9 cellular contexts compared by ENCODE assay signal in the genomic region with DNA sequence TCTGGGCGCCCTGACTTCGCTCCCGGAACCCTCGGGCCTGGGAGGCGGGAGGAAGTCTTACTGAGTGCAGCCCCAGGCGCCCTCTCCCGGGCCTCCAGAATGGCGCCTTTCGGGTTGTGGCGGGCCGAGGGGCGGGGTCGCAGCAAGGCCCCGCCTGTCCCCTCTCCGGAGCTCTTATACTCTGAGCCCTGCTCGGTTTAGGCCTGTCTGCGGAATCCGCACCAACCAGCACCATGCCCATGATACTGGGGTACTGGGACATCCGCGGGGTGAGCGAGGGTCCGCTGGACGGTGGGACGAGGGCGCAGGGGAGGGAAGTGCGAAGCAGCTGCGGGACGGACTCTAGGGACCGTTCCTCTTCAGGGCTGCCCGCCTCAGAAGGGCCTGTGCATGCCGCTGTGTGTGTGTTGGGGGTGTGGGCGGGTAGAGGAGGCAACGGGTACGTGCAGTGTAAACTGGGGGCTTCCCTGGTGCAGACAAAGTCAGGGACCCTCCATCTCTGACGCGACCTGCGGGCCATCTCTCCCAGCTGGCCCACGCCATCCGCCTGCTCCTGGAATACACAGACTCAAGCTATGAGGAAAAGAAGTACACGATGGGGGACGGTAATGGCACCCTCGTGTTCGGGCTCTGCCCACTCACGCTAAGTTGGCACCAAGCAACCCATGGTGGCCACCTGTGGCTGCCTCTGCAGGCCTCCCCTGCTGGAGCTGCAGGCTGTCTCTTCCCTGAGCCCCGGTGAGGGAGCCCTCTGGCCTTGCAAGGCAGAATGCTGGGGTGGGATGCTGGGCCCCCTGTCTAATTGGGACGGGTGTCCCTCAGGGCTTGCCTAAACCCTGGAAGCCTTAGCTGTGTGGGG. TPM values are rescaled to one million over a fixed set of nuclear protein-coding genes. Genes with fewer than 3 reads are reported as not detected.
DNase-seq lines count a peak whose midpoint lies in the region; ATAC-seq, FAIRE-seq and TF ChIP-seq lines count a peak whose summit lies in the region.
"Had no signal": no experiment of that assay in that cellular context is flagged by ENCODE, and none has a peak within 500 bp of the region (broad histone marks: within the 10 kb centered on the region; RNA-seq: fewer than 3 reads in every experiment).

TSS of gene GSTM1 (plus strand) at position 177 of the 859 bp plus-strand sequence. CDS start at position 234, 57 bp downstream.

- H3K27ac ChIP-seq in CD4-positive, alpha-beta memory T cell (ENCODE audit: low read depth, low read length): peak within 1 kb of the TSS; percentile 26
- H3K27ac ChIP-seq in HUES6 (ENCODE audit: low read depth, low read length) (no peak within 1 kb of the TSS), neural progenitor cell (no peak within 1 kb of the TSS)

- no peak for TF ChIP-seq POLR2A in H54 (IDR thresholded peaks at IDR 0.05; ENCODE audit: low read depth, low read length)

- H3K4me3 Mint-ChIP-seq in CD4-positive, alpha-beta memory T cell: peak within 1 kb of the TSS in 5 of 8 donors; percentile 86 to 93 (median 90)
- H3K4me3 Mint-ChIP-seq in brain (peak within 1 kb of the TSS in 3 of 5 experiments; percentile 75 to 83 (median 78)), neural progenitor cell (peak within 1 kb of the TSS; percentile 67)
- no peak within 1 kb of the TSS for H3K4me3 Mint-ChIP-seq in activated CD4-positive, alpha-beta memory T cell treated with anti-CD3 and anti-CD28 coated beads, Interleukin-2, amount 10 ng/mL, durations not matched to agents 7 days and 5 days

- no peaks in the 10 kb centered on the region for H3K36me3 ChIP-seq in CD4-positive, alpha-beta memory T cell (ENCODE audit: insufficient read depth, low read length)
- H3K36me3 ChIP-seq in HUES6 (ENCODE audit: control insufficient read depth, insufficient read depth, low read length) (no peaks in the 10 kb centered on the region), neural progenitor cell (no peaks in the 10 kb centered on the region)

- POLR2A ChIA-PET in CD4-positive, alpha-beta memory T cell (lab: Charles Lee; ENCODE audit: partially characterized antibody): no interaction called here
- POLR2A ChIA-PET in activated CD4-positive, alpha-beta memory T cell treated with anti-CD3 and anti-CD28 coated beads, Interleukin-2, amount 10 ng/mL, durations not matched to agents 7 days and 5 days (lab: Charles Lee): no interaction called here

- peak within 1 kb of the TSS; percentile 69 for H3K9ac ChIP-seq in HUES6 (ENCODE audit: low read length)
- H3K9ac ChIP-seq in neural progenitor cell: no peak within 1 kb of the TSS

- TF ChIP-seq CTCF in brain (conservative IDR thresholded peaks at IDR 0.05) (peak; percentile 25 to 26), neural progenitor cell (IDR thresholded peaks at IDR 0.05) (peak; percentile 24)

- DNase-seq in CD4-positive, alpha-beta memory T cell: peak in 3 of 5 donors; percentile 77 to 80 (median 78)
- DNase-seq in neural progenitor cell (ENCODE audit: low spot score) (peak; percentile 78), NCI-H146 (lab: John Stamatoyannopoulos, UW) (no peak), H54 (ENCODE audit: insufficient read length, low spot score) (no peak)
- no peak for DNase-seq in activated CD4-positive, alpha-beta memory T cell treated with anti-CD3 and anti-CD28 coated beads, Interleukin-2, amount 10 ng/mL, durations not matched to agents 7 days and 5 days

- no peaks in the 10 kb centered on the region for H3K9me3 ChIP-seq in CD4-positive, alpha-beta memory T cell (ENCODE audit: control insufficient read depth in 1 of 2, low read length in 2 of 2)
- H3K9me3 ChIP-seq in HUES6 (ENCODE audit: control insufficient read depth, insufficient read depth, low read depth, low read length) (no peaks in the 10 kb centered on the region; the same call in 1 of the 2 replicates), neural progenitor cell (ENCODE audit: low read depth) (no peaks in the 10 kb centered on the region)

- H3K27me3 ChIP-seq in CD4-positive, alpha-beta memory T cell (ENCODE audit: insufficient read depth, low read length): no peaks in the 10 kb centered on the region
- H3K27me3 ChIP-seq in HUES6 (ENCODE audit: control insufficient read depth, insufficient read depth, low read length) (no peaks in the 10 kb centered on the region), neural progenitor cell (no peaks in the 10 kb centered on the region)
- H3K27me3 ChIP-seq: dorsolateral prefrontal cortex had no signal

- no peaks in the 10 kb centered on the region for H3K36me3 Mint-ChIP-seq in CD4-positive, alpha-beta memory T cell
- H3K36me3 Mint-ChIP-seq in brain (no peaks in the 10 kb centered on the region), neural progenitor cell (no peaks in the 10 kb centered on the region)
- no peaks in the 10 kb centered on the region for H3K36me3 Mint-ChIP-seq in activated CD4-positive, alpha-beta memory T cell treated with anti-CD3 and anti-CD28 coated beads, Interleukin-2, amount 10 ng/mL, durations not matched to agents 7 days and 5 days (ENCODE audit: low read depth)

- no peaks in the 10 kb centered on the region for H4K20me1 ChIP-seq in neural progenitor cell (ENCODE audit: low read depth)

- peak; percentile 94 for ATAC-seq in GM19351 (IDR thresholded peaks at IDR 0.05; ENCODE audit: unreplicated experiment)

- intact Hi-C loops in CD4-positive, alpha-beta memory T cell (cut with micrococcal nuclease): no loop called here

- H3K27me3 Mint-ChIP-seq in CD4-positive, alpha-beta memory T cell: no peaks in the 10 kb centered on the region
- no peaks in the 10 kb centered on the region for H3K27me3 Mint-ChIP-seq in brain
- H3K27me3 Mint-ChIP-seq in neural progenitor cell (ENCODE audit: insufficient read depth, low read depth): peaks cover 4% of the 10 kb centered on the region
- no peaks in the 10 kb centered on the region for H3K27me3 Mint-ChIP-seq in activated CD4-positive, alpha-beta memory T cell treated with anti-CD3 and anti-CD28 coated beads, Interleukin-2, amount 10 ng/mL, durations not matched to agents 7 days and 5 days

- H3K27ac Mint-ChIP-seq in CD4-positive, alpha-beta memory T cell: peak within 1 kb of the TSS in 4 of 7 donors; percentile 92 to 94 (median 92)
- H3K27ac Mint-ChIP-seq in brain (peak within 1 kb of the TSS in 2 of 5 experiments; percentile 60 to 93), neural progenitor cell (peak within 1 kb of the TSS; percentile 79)
- no peak within 1 kb of the TSS for H3K27ac Mint-ChIP-seq in activated CD4-positive, alpha-beta memory T cell treated with anti-CD3 and anti-CD28 coated beads, Interleukin-2, amount 10 ng/mL, durations not matched to agents 7 days and 5 days

- no peaks in the 10 kb centered on the region for H3K79me2 ChIP-seq in neural progenitor cell (ENCODE audit: low read depth)

- H3K4me1 Mint-ChIP-seq in CD4-positive, alpha-beta memory T cell: peaks cover 0 to 18% (median 11%) of the 10 kb centered on the region in 4 donors
- H3K4me1 Mint-ChIP-seq in brain (no peaks in the 10 kb centered on the region), neural progenitor cell (no peaks in the 10 kb centered on the region)
- no peaks in the 10 kb centered on the region for H3K4me1 Mint-ChIP-seq in activated CD4-positive, alpha-beta memory T cell treated with anti-CD3 and anti-CD28 coated beads, Interleukin-2, amount 10 ng/mL, durations not matched to agents 7 days and 5 days

- H3K4me3 ChIP-seq in CD4-positive, alpha-beta memory T cell (ENCODE audit: low read length in 2 of 2): peak within 1 kb of the TSS in 1 of 2 donors; percentile 52
- H3K4me3 ChIP-seq in HUES6 (ENCODE audit: low read depth, low read length) (peak within 1 kb of the TSS; percentile 71), neural progenitor cell (peak within 1 kb of the TSS; percentile 30)

- CTCF ChIA-PET in CD4-positive, alpha-beta memory T cell (lab: Charles Lee; ENCODE audit: partially characterized antibody): no interaction called here
- CTCF ChIA-PET in activated CD4-positive, alpha-beta memory T cell treated with anti-CD3 and anti-CD28 coated beads, Interleukin-2, amount 10 ng/mL, durations not matched to agents 7 days and 5 days (lab: Charles Lee): no interaction called here

- no peaks in the 10 kb centered on the region for H3K4me1 ChIP-seq in CD4-positive, alpha-beta memory T cell (ENCODE audit: insufficient read depth, low read length)
- no peaks in the 10 kb centered on the region for H3K4me1 ChIP-seq in HUES6 (ENCODE audit: control insufficient read depth, insufficient read depth, low read length)
- H3K4me1 ChIP-seq in neural progenitor cell: no peaks in the 10 kb centered on the region

- no peaks in the 10 kb centered on the region for H3F3A ChIP-seq in neural progenitor cell (ENCODE audit: low read depth)

- no peak for FAIRE-seq in H54 (lab: Jason Lieb, UNC)

- peak within 1 kb of the TSS; percentile 37 for H3K4me2 ChIP-seq in neural progenitor cell

- H2AFZ ChIP-seq in neural progenitor cell (replicated peaks): no peak within 1 kb of the TSS

- peaks cover 0 to 5% (median 0%) of the 10 kb centered on the region in 8 donors for H3K9me3 Mint-ChIP-seq in CD4-positive, alpha-beta memory T cell
- H3K9me3 Mint-ChIP-seq in brain (no peaks in the 10 kb centered on the region), neural progenitor cell (peaks cover 3% of the 10 kb centered on the region)
- no peaks in the 10 kb centered on the region for H3K9me3 Mint-ChIP-seq in activated CD4-positive, alpha-beta memory T cell treated with anti-CD3 and anti-CD28 coated beads, Interleukin-2, amount 10 ng/mL, durations not matched to agents 7 days and 5 days

RNA-seq across cellular contexts. Expression of gene GSTM1, which starts in this region (rescaled TPM):
- not detected for total RNA-seq in CD4-positive, alpha-beta memory T cell
- polyA plus RNA-seq in CD4-positive, alpha-beta memory T cell: under 1 TPM in 1 of 2 donors, not detected in 1; 0.49 TPM
- not detected for polyA plus RNA-seq in brain (ENCODE audit: insufficient read depth, low read depth, low replicate concordance)
- 13.8 and 20.8 TPM in 2 replicates for total RNA-seq in neural progenitor cell (ENCODE audit: low replicate concordance)
- not detected for total RNA-seq in activated CD4-positive, alpha-beta memory T cell treated with anti-CD3 and anti-CD28 coated beads, Interleukin-2, amount 10 ng/mL, durations not matched to agents 7 days and 5 days

Comparison
In these comparisons a context has a peak if more than half of its experiments do, and no peak if none do; other contexts are left out.
1. RNA of gene GSTM1 (total RNA-seq): 13.8 to 20.8 TPM in neural progenitor cell; not detected in CD4-positive, alpha-beta memory T cell and not detected in activated CD4-positive, alpha-beta memory T cell treated with anti-CD3 and anti-CD28 coated beads, Interleukin-2, amount 10 ng/mL, durations not matched to agents 7 days and 5 days; every median in the first group is over 10 times any median in the second.
2. Peak in DNase-seq and H3K27ac ChIP-seq in CD4-positive, alpha-beta memory T cell; RNA of the gene not detected or under 1 TPM.